1 cellular context compared by ENCODE assay signal in genomic region chr21:8993943-8994639, GRCh38.
TF ChIP-seq lines count a peak whose summit lies in the region.

No MANE protein-coding gene starts in this region.

TF ChIP-seq in K562, 482 proteins besides CTCF, POLR2A, EP300 and RAD21 (continued from another document and continues in another):
- TF ChIP-seq ZNF395 (CRISPR knock-in tag; IDR thresholded peaks at IDR 0.05) (0 out of 2 replicates have a peak, but pooled peaks have one; percentile 46), ZNF830 (CRISPR knock-in tag; IDR thresholded peaks at IDR 0.05) (no peak), TGIF2 (CRISPR knock-in tag; IDR thresholded peaks at IDR 0.05) (no peak), FIP1L1 (IDR thresholded peaks at IDR 0.05; ENCODE audit: low read depth, low read length, poor library complexity, severe bottlenecking) (peak; percentile 37), ILK (tag; IDR thresholded peaks at IDR 0.05; ENCODE audit: borderline replicate concordance, low read depth) (peak; percentile 32; the same call in 1 of the 2 replicates), ZNF644 (tag; IDR thresholded peaks at IDR 0.05; ENCODE audit: low read depth) (0 out of 2 replicates have a peak, but pooled peaks have one; percentile 24), ZNF253 (CRISPR knock-in tag; conservative IDR thresholded peaks at IDR 0.05) (peak; percentile 79), ZSCAN29 (IDR thresholded peaks at IDR 0.05) (no peak), ARID3A (IDR thresholded peaks at IDR 0.05; ENCODE audit: borderline replicate concordance, low read depth, low read length) (peak; percentile 89), TCFL5 (CRISPR knock-in tag; conservative IDR thresholded peaks at IDR 0.05) (no peak), HOMEZ (CRISPR knock-in tag; IDR thresholded peaks at IDR 0.05) (no peak), SRSF7 (optimal IDR thresholded peaks at IDR 0.05; ENCODE audit: low read depth, low read length) (no peak), THAP12 (CRISPR knock-in tag; IDR thresholded peaks at IDR 0.05) (no peak), ZNF436 (CRISPR knock-in tag; IDR thresholded peaks at IDR 0.05) (peak; percentile 61), U2AF2 (optimal IDR thresholded peaks at IDR 0.05; ENCODE audit: low read depth, low read length) (no peak), GTF2A2 (tag; IDR thresholded peaks at IDR 0.05) (no peak), SFPQ (IDR thresholded peaks at IDR 0.05; ENCODE audit: low read depth, low read length) (peak; percentile 48; the same call in 1 of the 2 replicates), ZNF77 (CRISPR knock-in tag; IDR thresholded peaks at IDR 0.05) (peak; percentile 94), E2F5 (CRISPR knock-in tag; IDR thresholded peaks at IDR 0.05) (no peak), RNF219 (CRISPR knock-in tag; IDR thresholded peaks at IDR 0.05) (peak; percentile 4; the same call in 1 of the 2 replicates), KLF13 (tag; IDR thresholded peaks at IDR 0.05; ENCODE audit: borderline replicate concordance, low read depth) (no peak; the same call in 1 of the 2 replicates), FOXK2 (conservative IDR thresholded peaks at IDR 0.05 in 1 of 2, IDR thresholded peaks at IDR 0.05 in 1 of 2; ENCODE audit: low read depth in 2 of 2) (no peak), CBX8 (IDR thresholded peaks at IDR 0.05; ENCODE audit: borderline replicate concordance, extremely low read depth, low read depth, low read length, poor library complexity, severe bottlenecking) (no peak), TRIM28 (IDR thresholded peaks at IDR 0.05) (no peak), THRAP3 (IDR thresholded peaks at IDR 0.05; ENCODE audit: borderline replicate concordance) (no peak), ZHX1 (conservative IDR thresholded peaks at IDR 0.05; ENCODE audit: low read length) (no peak), MTA2 (IDR thresholded peaks at IDR 0.05; ENCODE audit: low read depth) (no peak), MCM2 (IDR thresholded peaks at IDR 0.05; ENCODE audit: low read depth) (no peak), RFX7 (CRISPR knock-in tag; IDR thresholded peaks at IDR 0.05) (peak; percentile 74; the same call in 1 of the 2 replicates), KLF10 (CRISPR knock-in tag; IDR thresholded peaks at IDR 0.05) (peak; percentile 37; the same call in 1 of the 2 replicates), PURB (CRISPR knock-in tag; IDR thresholded peaks at IDR 0.05; ENCODE audit: low read depth) (no peak), CBX5 (IDR thresholded peaks at IDR 0.05; ENCODE audit: borderline replicate concordance, low read depth) (no peak), ZNF280B (CRISPR knock-in tag; IDR thresholded peaks at IDR 0.05) (0 out of 2 replicates have a peak, but pooled peaks have one; percentile 20), NR2C1 (IDR thresholded peaks at IDR 0.05) (no peak), NR2C1 (tag; IDR thresholded peaks at IDR 0.05) (0 out of 2 replicates have a peak, but pooled peaks have one; percentile 2), THAP7 (CRISPR knock-in tag; IDR thresholded peaks at IDR 0.05) (peak; percentile 53; the same call in 1 of the 2 replicates), ZNF780A (CRISPR knock-in tag; IDR thresholded peaks at IDR 0.05) (peak; percentile 72), DACH1 (IDR thresholded peaks at IDR 0.05; ENCODE audit: partially characterized antibody) (peak; percentile 94), MECOM (CRISPR knock-in tag; IDR thresholded peaks at IDR 0.05) (peak; percentile 71; the same call in 1 of the 2 replicates), MAZ (CRISPR knock-in tag; conservative IDR thresholded peaks at IDR 0.05 in 1 of 2, IDR thresholded peaks at IDR 0.05 in 1 of 2) (no peak), LCOR (CRISPR knock-in tag; IDR thresholded peaks at IDR 0.05) (no peak), ZNF584 (CRISPR knock-in tag; IDR thresholded peaks at IDR 0.05; ENCODE audit: low read depth) (no peak), NR2F6 (CRISPR knock-in tag; IDR thresholded peaks at IDR 0.05) (0 out of 2 replicates have a peak, but pooled peaks have one; percentile 81), EWSR1 (IDR thresholded peaks at IDR 0.05; ENCODE audit: borderline replicate concordance, low read depth, partially characterized antibody) (peak; percentile 82), GATA2 (CRISPR knock-in tag; IDR thresholded peaks at IDR 0.05) (no peak)
